Comparison of ENCODE assay signal across 16 cellular contexts in the genomic region with DNA sequence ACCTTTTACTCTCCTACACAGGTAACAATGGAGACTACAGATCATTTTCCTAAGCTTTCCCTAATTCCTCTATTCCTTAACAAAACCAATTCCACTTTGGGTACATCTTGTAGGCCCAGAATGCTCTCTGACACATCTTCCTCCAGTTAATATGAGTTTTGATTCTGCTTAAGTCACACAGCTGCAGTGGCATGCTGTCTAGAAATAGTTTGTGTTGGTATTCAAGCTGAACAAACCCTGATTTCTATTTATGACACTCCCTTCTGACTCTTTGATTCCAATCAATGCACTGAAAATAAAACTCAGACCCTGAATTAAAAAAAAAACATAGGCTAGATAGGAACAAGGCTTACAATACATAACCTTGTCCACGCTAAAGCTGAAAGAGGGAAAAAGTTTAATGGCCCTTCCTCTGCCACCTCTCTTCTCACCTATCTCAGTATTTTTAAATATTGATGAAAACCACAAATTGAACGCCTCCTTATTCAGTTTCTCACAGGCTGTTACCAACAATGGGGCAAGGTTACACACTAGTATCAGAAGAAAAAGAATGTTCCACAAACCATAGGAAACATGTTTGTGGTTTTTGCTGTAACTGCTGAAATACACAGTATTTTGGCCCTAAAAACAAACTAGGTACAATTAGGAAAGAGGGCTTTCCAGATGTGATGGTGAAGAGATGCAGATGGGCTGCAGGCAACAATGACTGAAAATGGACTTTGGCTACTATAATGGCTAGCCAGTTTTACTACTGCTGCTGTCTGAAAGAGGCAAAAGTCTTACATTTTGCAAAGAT. TPM values are rescaled to one million over a fixed set of nuclear protein-coding genes. Genes with fewer than 3 reads are reported as not detected.
DNase-seq lines count a peak whose midpoint lies in the region; ATAC-seq, FAIRE-seq and TF ChIP-seq lines count a peak whose summit lies in the region.
"Had no signal": no experiment of that assay in that cellular context is flagged by ENCODE, and none has a peak within 500 bp of the region (broad histone marks: within the 10 kb centered on the region; RNA-seq: fewer than 3 reads in every experiment).

No MANE protein-coding gene starts in this region.

- peak; percentile 65 for FAIRE-seq in GM12892 (lab: Jason Lieb, UNC)

- H3K4me1 Mint-ChIP-seq in activated naive CD8-positive, alpha-beta T cell treated with anti-CD3 and anti-CD28 coated beads, Interleukin-2, amount 50 U/mL, for 24 hours, result peaks cover 12% of the 10 kb centered on the region

- peak; percentile 69 for ATAC-seq in HG02798 (IDR thresholded peaks at IDR 0.05; ENCODE audit: poor library complexity, unreplicated experiment)
- ATAC-seq in activated naive CD8-positive, alpha-beta T cell treated with anti-CD3 and anti-CD28 coated beads, Interleukin-2, amount 50 U/mL, for 24 hours, result no peak
- no peak for ATAC-seq in GM19467 (IDR thresholded peaks at IDR 0.05; ENCODE audit: unreplicated experiment)
- ATAC-seq in GM21576 (IDR thresholded peaks at IDR 0.05; ENCODE audit: unreplicated experiment), result no peak
- ATAC-seq: heart left ventricle, left ventricle myocardium superior had no signal

- DNase-seq in AG08396 (ENCODE audit: low spot score), result peak; percentile 20
- no peak for DNase-seq in GM12892 (ENCODE audit: insufficient read length)
- no peak for DNase-seq in activated naive CD8-positive, alpha-beta T cell treated with anti-CD3 and anti-CD28 coated beads, Interleukin-2, amount 50 U/mL, for 24 hours
- DNase-seq in NCI-H446 (lab: John Stamatoyannopoulos, UW), result no peak
- no peak for DNase-seq in cortex of kidney (lab: John Stamatoyannopoulos, UW)
- DNase-seq: aorta; effector CD8-positive, alpha-beta T cell; heart left ventricle; left ventricle myocardium superior; NCI-H446 treated with DMSO at 0.1 percent for 48 hours; occipital lobe; Peyer's patch; stimulated activated CD8-positive, alpha-beta memory T cell treated with anti-CD3 and anti-CD28 coated beads, Interleukin-4, amount 100 ng/mL, for 48 hours had no signal

- H3K9me3 Mint-ChIP-seq in activated naive CD8-positive, alpha-beta T cell treated with anti-CD3 and anti-CD28 coated beads, Interleukin-2, amount 50 U/mL, for 24 hours, result no peaks in the 10 kb centered on the region

- TF ChIP-seq POLR2A in GM12892 (IDR thresholded peaks at IDR 0.05; ENCODE audit: low read depth, low read length), result no peak

- H3K27me3 Mint-ChIP-seq in activated naive CD8-positive, alpha-beta T cell treated with anti-CD3 and anti-CD28 coated beads, Interleukin-2, amount 50 U/mL, for 24 hours, result no peaks in the 10 kb centered on the region

- H3K36me3 Mint-ChIP-seq in activated naive CD8-positive, alpha-beta T cell treated with anti-CD3 and anti-CD28 coated beads, Interleukin-2, amount 50 U/mL, for 24 hours (ENCODE audit: low read depth), result peaks cover 10% of the 10 kb centered on the region

- no peak overlapping the region for H3K4me3 Mint-ChIP-seq in activated naive CD8-positive, alpha-beta T cell treated with anti-CD3 and anti-CD28 coated beads, Interleukin-2, amount 50 U/mL, for 24 hours

- H3K27ac Mint-ChIP-seq in activated naive CD8-positive, alpha-beta T cell treated with anti-CD3 and anti-CD28 coated beads, Interleukin-2, amount 50 U/mL, for 24 hours, result peak overlapping the region; percentile 32

RNA-seq across cellular contexts. Expression of a gene that starts 35.7 kb away (rescaled TPM):
- 2.4 TPM for polyA plus RNA-seq in GM12892 (2012; ENCODE audit: missing spikeins)
